In genomic region chr19:41206926-41207750, GRCh38 we compare ENCODE assay signal across 15 cellular contexts. TPM values are rescaled to one million over a fixed set of nuclear protein-coding genes. Genes with fewer than 3 reads are reported as not detected.
DNase-seq lines count a peak whose midpoint lies in the region; ATAC-seq and TF ChIP-seq lines count a peak whose summit lies in the region.
"Had no signal": no experiment of that assay in that cellular context is flagged by ENCODE, and none has a peak within 500 bp of the region (broad histone marks: within the 10 kb centered on the region; RNA-seq: fewer than 3 reads in every experiment).

No MANE protein-coding gene starts in this region.

- H3K4me1 ChIP-seq in ascending aorta (no peaks in the 10 kb centered on the region), heart left ventricle (peaks cover 0 to 9% (median 0%) of the 10 kb centered on the region in 12 donors)

- no peaks in the 10 kb centered on the region for H3K27me3 ChIP-seq in ascending aorta
- H3K27me3 ChIP-seq in heart left ventricle, result no peaks in the 10 kb centered on the region

- H3K4me3 Mint-ChIP-seq in effector memory CD8-positive, alpha-beta T cell, result no peak overlapping the region
- H3K4me3 Mint-ChIP-seq in chondrocyte (ENCODE audit: unreplicated experiment), result no peak overlapping the region
- H3K4me3 Mint-ChIP-seq: activated naive CD4-positive, alpha-beta T cell treated with anti-CD3 and anti-CD28 coated beads for 36 hours; natural killer cell; stimulated activated naive CD8-positive, alpha-beta T cell treated with anti-CD3 and anti-CD28 coated beads, Interleukin-15, Interleukin-2, amounts not matched to agents 100 ng/mL and 50 ng/mL, for 24 hours had no signal

- H3K4me3 ChIP-seq in ascending aorta, result peak overlapping the region in 1 of 2 donors; percentile 35
- peak overlapping the region in 6 of 12 donors; percentile 10 to 36 (median 17) for H3K4me3 ChIP-seq in heart left ventricle

- peak; percentile 37 for DNase-seq in AG08395 (ENCODE audit: low spot score)
- peak in 1 of 2 donors; percentile 86 for DNase-seq in ascending aorta (ENCODE audit: low spot score in 2 of 2)
- peak; percentile 82 to 95 (median 85) for DNase-seq in heart left ventricle
- DNase-seq in posterior vena cava (ENCODE audit: low spot score), result peak; percentile 91
- no peak for DNase-seq in NCI-H748 treated with DMSO at 0.1 percent for 48 hours (lab: John Stamatoyannopoulos, UW)
- DNase-seq in germinal center (ENCODE audit: low spot score), result no peak
- DNase-seq in effector memory CD8-positive, alpha-beta T cell, result no peak
- DNase-seq in chondrocyte (ENCODE audit: low spot score), result no peak
- DNase-seq: activated naive CD4-positive, alpha-beta T cell treated with anti-CD3 and anti-CD28 coated beads for 36 hours; KG1; natural killer cell; NCI-H2107; stimulated activated CD4-positive, alpha-beta T cell treated with anti-CD3 and anti-CD28 coated beads, Interleukin-2, amount 100 ng/mL, for 24 hours; SW 1271 had no signal

- H3K9me3 ChIP-seq in ascending aorta (no peaks in the 10 kb centered on the region), heart left ventricle (no peaks in the 10 kb centered on the region)

- H3K9me3 Mint-ChIP-seq in effector memory CD8-positive, alpha-beta T cell, result no peaks in the 10 kb centered on the region
- no peaks in the 10 kb centered on the region for H3K9me3 Mint-ChIP-seq in chondrocyte (ENCODE audit: low read depth)
- H3K9me3 Mint-ChIP-seq: activated naive CD4-positive, alpha-beta T cell treated with anti-CD3 and anti-CD28 coated beads for 36 hours; natural killer cell; stimulated activated naive CD8-positive, alpha-beta T cell treated with anti-CD3 and anti-CD28 coated beads, Interleukin-15, Interleukin-2, amounts not matched to agents 100 ng/mL and 50 ng/mL, for 24 hours had no signal

- no peaks in the 10 kb centered on the region for H3K36me3 ChIP-seq in ascending aorta
- H3K36me3 ChIP-seq in heart left ventricle, result no peaks in the 10 kb centered on the region

- H3K27ac ChIP-seq in ascending aorta (peak overlapping the region; percentile 66 to 70), heart left ventricle (peak overlapping the region in 11 of 12 donors; percentile 32 to 74 (median 69))

- H3K27me3 Mint-ChIP-seq in effector memory CD8-positive, alpha-beta T cell, result peaks cover 4 to 8% of the 10 kb centered on the region in 2 donors
- no peaks in the 10 kb centered on the region for H3K27me3 Mint-ChIP-seq in chondrocyte (ENCODE audit: low read depth)
- H3K27me3 Mint-ChIP-seq: stimulated activated naive CD8-positive, alpha-beta T cell treated with anti-CD3 and anti-CD28 coated beads, Interleukin-15, Interleukin-2, amounts not matched to agents 100 ng/mL and 50 ng/mL, for 24 hours had no signal

- ATAC-seq in heart left ventricle, result peak; percentile 75 to 89 (median 82)
- no peak for ATAC-seq in effector memory CD8-positive, alpha-beta T cell (replicated peaks)
- ATAC-seq: natural killer cell had no signal

- H3K4me1 Mint-ChIP-seq in effector memory CD8-positive, alpha-beta T cell (ENCODE audit: low read depth in 2 of 2), result peaks cover 7 to 13% of the 10 kb centered on the region in 2 donors
- no peaks in the 10 kb centered on the region for H3K4me1 Mint-ChIP-seq in chondrocyte (ENCODE audit: low read depth)

- TF ChIP-seq POLR2A in heart left ventricle (IDR thresholded peaks at IDR 0.05), result no peak

- no peak overlapping the region for H3K27ac Mint-ChIP-seq in effector memory CD8-positive, alpha-beta T cell
- H3K27ac Mint-ChIP-seq in chondrocyte (ENCODE audit: unreplicated experiment), result no peak overlapping the region
- H3K27ac Mint-ChIP-seq: activated naive CD4-positive, alpha-beta T cell treated with anti-CD3 and anti-CD28 coated beads for 36 hours; natural killer cell; stimulated activated naive CD8-positive, alpha-beta T cell treated with anti-CD3 and anti-CD28 coated beads, Interleukin-15, Interleukin-2, amounts not matched to agents 100 ng/mL and 50 ng/mL, for 24 hours had no signal

- WGBS in heart left ventricle, 4 donors, result 48 to 60% (median 56%) methylated on average over 23 to 26 of the region's 26 CpGs

- H3K36me3 Mint-ChIP-seq in effector memory CD8-positive, alpha-beta T cell (ENCODE audit: insufficient read depth), result no peaks in the 10 kb centered on the region
- no peaks in the 10 kb centered on the region for H3K36me3 Mint-ChIP-seq in chondrocyte (ENCODE audit: low read depth)
- H3K36me3 Mint-ChIP-seq: natural killer cell had no signal

- TF ChIP-seq CTCF in ascending aorta (IDR thresholded peaks at IDR 0.05) (no peak), heart left ventricle (IDR thresholded peaks at IDR 0.05) (no peak), chondrocyte (IDR thresholded peaks at IDR 0.05) (no peak)

- intact Hi-C loops in ascending aorta (cut with DNase I) (no loop called here), heart left ventricle (cut with DNase I) (loop anchor here in 8 of 10 donors (2.0 to 10.0 kb wide), 8 partner anchors 100 to 368 kb away; partner anchors contain the start of genes ERICH4 (in 6 of the 8), CEACAM21 (in 3 of the 8), DMAC2 (in 1 of the 8) and TGFB1 (in 1 of the 8)), posterior vena cava (cut with DNase I) (loop anchor here in 1 of 2 donors (5.0 kb wide), 1 partner anchor 55 kb away; the partner anchor contains the start of gene HNRNPUL1)

RNA-seq across cellular contexts. Expression of gene AXL, which starts 11.9 kb away (rescaled TPM):
- 122 TPM for total RNA-seq in ascending aorta
- total RNA-seq in heart left ventricle, result 10 to 100 TPM in 7 of 9 donors, 1 to 10 TPM in 2; 9.3 to 62.5 (median 13.2) TPM
- 10 to 100 TPM in 1 of 2 donors, 1 to 10 TPM in 1; 5.0 to 21.1 TPM for polyA plus RNA-seq in heart left ventricle
- total RNA-seq in posterior vena cava, result 100 to 1,000 TPM; 133 to 147 TPM
- total RNA-seq in chondrocyte, result 151 to 218 TPM (median 214 TPM) in 3 replicates

RNA-seq across cellular contexts. Expression of gene CYP2S1, which starts 14.1 kb away (rescaled TPM):
- total RNA-seq in ascending aorta, result not detected
- total RNA-seq in heart left ventricle, result 1 to 10 TPM in 2 of 9 donors, under 1 TPM in 7; 0.18 to 3.8 (median 0.37) TPM
- polyA plus RNA-seq in heart left ventricle, result under 1 TPM; 0.11 to 0.35 TPM
- 1 to 10 TPM; 1.2 to 1.4 TPM for total RNA-seq in posterior vena cava
- not detected in 3 replicates for total RNA-seq in chondrocyte

RNA-seq across cellular contexts. Expression of gene HNRNPUL1, which starts 57.0 kb away (rescaled TPM):
- 81.1 TPM for total RNA-seq in ascending aorta
- 100 to 1,000 TPM in 7 of 9 donors, 10 to 100 TPM in 2; 88.7 to 138 (median 115) TPM for total RNA-seq in heart left ventricle
- polyA plus RNA-seq in heart left ventricle, result 10 to 100 TPM; 64.2 to 91.0 TPM
- total RNA-seq in posterior vena cava, result 100 to 1,000 TPM; 150 to 157 TPM
- total RNA-seq in chondrocyte, result 158 to 195 TPM (median 161 TPM) in 3 replicates

Comparison
In these comparisons a context has a peak if more than half of its experiments do, and no peak if none do; other contexts are left out.
1. DNase-seq: peak in AG08395 (single experiment), heart left ventricle (5 of 5) and posterior vena cava (single experiment); none in NCI-H748 treated with DMSO at 0.1 percent for 48 hours (single experiment), germinal center (single experiment), effector memory CD8-positive, alpha-beta T cell (0 of 3) and chondrocyte (single experiment).